Comparison of ENCODE assay signal across 1 cellular context in genomic region chr4:98995183-98996055, GRCh38.
TF ChIP-seq lines count a peak whose summit lies in the region.

Gene METAP1 (plus strand): TSS chr4:98995721. CDS start chr4:98995754, 33 bp downstream.

TF ChIP-seq in GM23338, 12 proteins besides CTCF, POLR2A, EP300 and RAD21 (continued from another document):
- TF ChIP-seq ZNF462 (CRISPR knock-in tag; IDR thresholded peaks at IDR 0.05), result no peak
- TF ChIP-seq ZNF114 (CRISPR knock-in tag; IDR thresholded peaks at IDR 0.05), result no peak
- peak; percentile 98 for TF ChIP-seq POLR2AphosphoS5 (IDR thresholded peaks at IDR 0.05; ENCODE audit: low read depth)
- TF ChIP-seq JUNB (IDR thresholded peaks at IDR 0.05; ENCODE audit: unreplicated experiment), result peak; percentile 28
- peak; percentile 69 for TF ChIP-seq CREB1 (CRISPR knock-in tag; IDR thresholded peaks at IDR 0.05; ENCODE audit: low read depth)
